ENCODE assay signal across 18 cellular contexts in genomic region chr2:25021963-25022362, GRCh38. TPM values are rescaled to one million over a fixed set of nuclear protein-coding genes. Genes with fewer than 3 reads are reported as not detected.
A peak's percentile ranks its signal among the peaks of the same experiment; 100 is the strongest.
DNase-seq lines count a peak whose midpoint lies in the region; TF ChIP-seq lines count a peak whose summit lies in the region.
"Had no signal": no experiment of that assay in that cellular context is flagged by ENCODE, and none has a peak within 500 bp of the region (broad histone marks: within the 10 kb centered on the region; RNA-seq: fewer than 3 reads in every experiment).

No MANE protein-coding gene starts in this region.

- no peaks in the 10 kb centered on the region for H3K79me2 ChIP-seq in OCI-LY3 (ENCODE audit: low read length)

- H3K4me3 ChIP-seq in OCI-LY3 (ENCODE audit: low read length) (no peak overlapping the region; the same call in 1 of the 2 replicates), adrenal gland (no peak overlapping the region), skeletal muscle tissue (ENCODE audit: low read length in 3 of 3) (no peak overlapping the region)
- H3K4me3 ChIP-seq: BLaER1 had no signal

- H3K4me1 ChIP-seq in OCI-LY3 (ENCODE audit: low read length) (peaks cover 39% of the 10 kb centered on the region), adrenal gland (replicated peaks in 1 of 2) (peaks cover 0 to 6% of the 10 kb centered on the region in 2 donors), skeletal muscle tissue (ENCODE audit: control insufficient read depth in 3 of 3, insufficient read depth in 3 of 3, low read length in 3 of 3) (peaks cover 21 to 29% (median 22%) of the 10 kb centered on the region in 3 donors)
- H3K4me1 ChIP-seq: BE2C, BLaER1 had no signal

- no peaks in the 10 kb centered on the region for H3K9me3 ChIP-seq in OCI-LY3 (ENCODE audit: insufficient read depth, low read length)
- H3K9me3 ChIP-seq in adrenal gland (replicated peaks in 1 of 3) = no peaks in the 10 kb centered on the region
- H3K9me3 ChIP-seq in skeletal muscle tissue (ENCODE audit: control insufficient read depth in 3 of 3, low read length in 3 of 3) = no peaks in the 10 kb centered on the region
- H3K9me3 ChIP-seq: BE2C, BLaER1, Caco-2 had no signal

- H3K36me3 ChIP-seq in OCI-LY3 (replicated peaks; ENCODE audit: low read depth, low read length) = no peaks in the 10 kb centered on the region
- no peaks in the 10 kb centered on the region for H3K36me3 ChIP-seq in adrenal gland (replicated peaks in 1 of 2)
- H3K36me3 ChIP-seq in skeletal muscle tissue (ENCODE audit: control insufficient read depth in 3 of 3, insufficient read depth in 3 of 3, low read length in 3 of 3) = no peaks in the 10 kb centered on the region
- H3K36me3 ChIP-seq: BE2C, BLaER1 had no signal

- no peak for TF ChIP-seq POLR2A in adrenal gland (IDR thresholded peaks at IDR 0.05)

- H2AFZ ChIP-seq in OCI-LY3 (ENCODE audit: low read depth, low read length) = no peak overlapping the region

- H4K20me1 ChIP-seq in OCI-LY3 (ENCODE audit: insufficient read depth, low read length) = no peaks in the 10 kb centered on the region
- H4K20me1 ChIP-seq: BLaER1 had no signal

- no peak overlapping the region for H3K9ac ChIP-seq in OCI-LY3 (ENCODE audit: low read length)
- H3K9ac ChIP-seq in skeletal muscle tissue (ENCODE audit: low read depth in 1 of 3, low read length in 3 of 3) = no peak overlapping the region
- H3K9ac ChIP-seq: BLaER1 had no signal

- 40 to 59% (median 53%) methylated on average over 2 of the region's 2 CpGs for WGBS in adrenal gland, 4 donors

- intact Hi-C loops in adrenal gland (cut with DNase I) = no loop called here

- peak overlapping the region; percentile 62 for H3K4me2 ChIP-seq in OCI-LY3 (ENCODE audit: low read length)
- H3K4me2 ChIP-seq: BLaER1 had no signal

- H3K27me3 ChIP-seq in OCI-LY3 (ENCODE audit: low read depth, low read length) (peaks cover 46% of the 10 kb centered on the region), adrenal gland (no peaks in the 10 kb centered on the region), skeletal muscle tissue (ENCODE audit: control insufficient read depth in 3 of 3, insufficient read depth in 3 of 3, low read length in 3 of 3) (no peaks in the 10 kb centered on the region)
- H3K27me3 ChIP-seq: BE2C, BLaER1 had no signal

- no peak overlapping the region for H3K27ac ChIP-seq in OCI-LY3 (ENCODE audit: low read length)
- H3K27ac ChIP-seq in adrenal gland = no peak overlapping the region
- peak overlapping the region; percentile 7 for H3K27ac ChIP-seq in skeletal muscle tissue (ENCODE audit: low read depth, low read length)
- H3K27ac ChIP-seq: BLaER1 had no signal

- peak; percentile 28 to 72 (median 58) for DNase-seq in adrenal gland
- DNase-seq in activated naive CD4-positive, alpha-beta T cell treated with anti-CD3 and anti-CD28 coated beads, Interleukin-2, amount 50 U/mL, for 16 hours = no peak
- DNase-seq in NCI-H526 treated with DMSO at 0.1 percent for 48 hours (lab: John Stamatoyannopoulos, UW) = no peak
- no peak for DNase-seq in germinal center (ENCODE audit: low spot score)
- DNase-seq: 8988T; ACHN; BE2C; C1 segment of cervical spinal cord; Caco-2; Calu3; CD4-positive, alpha-beta T cell; CD8-positive, alpha-beta T cell; DMS79 treated with DMSO at 0.1 percent for 48 hours; GF-D8 had no signal

- TF ChIP-seq CTCF in OCI-LY3 (IDR thresholded peaks at IDR 0.05; ENCODE audit: low read depth, low read length) (no peak), adrenal gland (IDR thresholded peaks at IDR 0.05) (no peak)

RNA-seq across cellular contexts. Expression of gene EFR3B, which starts 19.9 kb away (rescaled TPM):
- 10 to 100 TPM in 1 of 8 donors, 1 to 10 TPM in 7; 1.8 to 10.6 (median 2.4) TPM for total RNA-seq in adrenal gland
- polyA plus RNA-seq in adrenal gland = 10 to 100 TPM in 1 of 3 donors, 1 to 10 TPM in 1, under 1 TPM in 1; 0.84 to 18.5 (median 2.1) TPM
- total RNA-seq in skeletal muscle tissue = 4.7 TPM
- polyA plus RNA-seq: CD14-positive monocyte had no signal

RNA-seq across cellular contexts. Expression of gene DNAJC27, which starts 50.2 kb away (rescaled TPM):
- total RNA-seq in adrenal gland (10 to 100 TPM in 1 of 8 donors, 1 to 10 TPM in 7; 2.1 to 10.1 (median 7.0) TPM), skeletal muscle tissue (8.4 TPM)
- polyA plus RNA-seq in adrenal gland = 1 to 10 TPM; 1.9 to 6.6 (median 3.2) TPM

Comparison
In these comparisons a context has a peak if more than half of its experiments do, and no peak if none do; other contexts are left out.
1. DNase-seq: peak in adrenal gland (7 of 7); none in activated naive CD4-positive, alpha-beta T cell treated with anti-CD3 and anti-CD28 coated beads, Interleukin-2, amount 50 U/mL, for 16 hours (single experiment), NCI-H526 treated with DMSO at 0.1 percent for 48 hours (single experiment) and germinal center (single experiment).